In genomic region chr13:43990829-43991228, GRCh38 we compare ENCODE assay signal across 19 cellular contexts.
DNase-seq lines count a peak whose midpoint lies in the region; ATAC-seq and TF ChIP-seq lines count a peak whose summit lies in the region.
"Had no signal": no experiment of that assay in that cellular context is flagged by ENCODE, and none has a peak within 500 bp of the region (broad histone marks: within the 10 kb centered on the region; RNA-seq: fewer than 3 reads in every experiment).

No MANE protein-coding gene starts in this region.

- no peak overlapping the region for H3K4me3 ChIP-seq in left ventricle myocardium inferior
- H3K4me3 ChIP-seq in right lobe of liver: no peak overlapping the region
- H3K4me3 ChIP-seq in osteoblast (ENCODE audit: insufficient read depth, low read length): no peak overlapping the region
- H3K4me3 ChIP-seq in aorta (ENCODE audit: low read length in 2 of 2): no peak overlapping the region
- H3K4me3 ChIP-seq: BLaER1, HAP-1 had no signal

- H3K27me3 ChIP-seq in left ventricle myocardium inferior (ENCODE audit: low read depth) (no peaks in the 10 kb centered on the region), right lobe of liver (no peaks in the 10 kb centered on the region), osteoblast (ENCODE audit: insufficient read depth, low read length) (peaks cover 19% of the 10 kb centered on the region), aorta (ENCODE audit: control insufficient read depth in 1 of 2, insufficient read depth in 2 of 2, low read length in 1 of 2) (no peaks in the 10 kb centered on the region)
- H3K27me3 ChIP-seq: BLaER1 had no signal

- TF ChIP-seq CTCF in left ventricle myocardium inferior (IDR thresholded peaks at IDR 0.05; ENCODE audit: borderline replicate concordance) (no peak), right lobe of liver (IDR thresholded peaks at IDR 0.05) (no peak), osteoblast (IDR thresholded peaks at IDR 0.05; ENCODE audit: extremely low read depth, low read depth, low read length) (no peak)

- H3K4me1 ChIP-seq in left ventricle myocardium inferior (peaks cover 35% of the 10 kb centered on the region), right lobe of liver (peaks cover 0 to 17% (median 0%) of the 10 kb centered on the region in 4 donors), osteoblast (ENCODE audit: insufficient read depth, low read length) (no peaks in the 10 kb centered on the region), aorta (ENCODE audit: control insufficient read depth in 1 of 2, insufficient read depth in 2 of 2, low read length in 2 of 2) (peaks cover 0 to 1% of the 10 kb centered on the region in 2 donors)
- H3K4me1 ChIP-seq: Caco-2 had no signal

- H3K9me3 ChIP-seq in left ventricle myocardium inferior (replicated peaks) (peaks cover 18% of the 10 kb centered on the region), right lobe of liver (no peaks in the 10 kb centered on the region), osteoblast (ENCODE audit: low read depth, low read length) (no peaks in the 10 kb centered on the region), aorta (ENCODE audit: control insufficient read depth, low read length) (peaks cover 5% of the 10 kb centered on the region)
- H3K9me3 ChIP-seq: HAP-1 had no signal

- no peak for TF ChIP-seq POLR2A in right lobe of liver (IDR thresholded peaks at IDR 0.05)

- 26% methylated on average over 3 of the region's 3 CpGs for WGBS in right lobe of liver (ENCODE audit: insufficient coverage, low coverage, low lambda C conversion rate, missing lambda C conversion rate)
- WGBS in aorta, 2 donors: 96 to 97% methylated on average over 3 of the region's 3 CpGs

- no peak overlapping the region for H3K4me2 ChIP-seq in osteoblast (ENCODE audit: insufficient read depth, low read length)
- H3K4me2 ChIP-seq: BLaER1 had no signal

- H4K20me1 ChIP-seq in osteoblast (ENCODE audit: insufficient read depth, low read length): no peaks in the 10 kb centered on the region
- H4K20me1 ChIP-seq: BLaER1 had no signal

- no peaks in the 10 kb centered on the region for H3K79me2 ChIP-seq in osteoblast (ENCODE audit: insufficient read depth, low read length)

- intact Hi-C loops in left ventricle myocardium inferior (cut with micrococcal nuclease): no loop called here
- intact Hi-C loops in left cardiac atrium (cut with DNase I): no loop called here
- intact Hi-C loops in right lobe of liver (cut with DNase I): no loop called here
- intact Hi-C loops in aorta (cut with DNase I): no loop called here

- DNase-seq in left ventricle myocardium inferior (no peak), left cardiac atrium (no peak), left lobe of liver (ENCODE audit: low spot score) (no peak), right lobe of liver (no peak), NCI-H226 (no peak), osteoblast (ENCODE audit: insufficient read length, low spot score, missing footprints) (no peak), aorta (no peak)
- DNase-seq: Caco-2; CD4-positive, CD25-positive, alpha-beta regulatory T cell; CD8-positive, alpha-beta T cell; DMS153; DND-41; GOT3; HFFc6 had no signal

- no peak for ATAC-seq in left cardiac atrium
- peak; percentile 74 for ATAC-seq in left lobe of liver
- ATAC-seq in right lobe of liver: peak; percentile 48 to 85 (median 57)
- no peak for ATAC-seq in GM21529 (IDR thresholded peaks at IDR 0.05; ENCODE audit: unreplicated experiment)
- ATAC-seq in aorta (ENCODE audit: low FRiP score): no peak
- ATAC-seq: CD8-positive, alpha-beta T cell had no signal

- H3K27ac ChIP-seq in left ventricle myocardium inferior (replicated peaks) (peak overlapping the region; percentile 41), right lobe of liver (no peak overlapping the region), osteoblast (ENCODE audit: low read depth, low read length) (no peak overlapping the region), aorta (ENCODE audit: low read depth in 1 of 2, low read length in 2 of 2) (no peak overlapping the region)
- H3K27ac ChIP-seq: 22Rv1, BLaER1, C4-2B had no signal

- H2AFZ ChIP-seq in osteoblast (ENCODE audit: low read length): no peak overlapping the region

- no peaks in the 10 kb centered on the region for H3K36me3 ChIP-seq in left ventricle myocardium inferior
- H3K36me3 ChIP-seq in right lobe of liver: no peaks in the 10 kb centered on the region
- H3K36me3 ChIP-seq in osteoblast (ENCODE audit: insufficient read depth, low read length): no peaks in the 10 kb centered on the region
- no peaks in the 10 kb centered on the region for H3K36me3 ChIP-seq in aorta (ENCODE audit: control insufficient read depth in 1 of 2, insufficient read depth in 2 of 2, low read length in 1 of 2)
- H3K36me3 ChIP-seq: BLaER1, HAP-1 had no signal

Comparison
In these comparisons a context has a peak if more than half of its experiments do, and no peak if none do; other contexts are left out.
1. ATAC-seq: peak in left lobe of liver (single experiment) and right lobe of liver (4 of 4); none in left cardiac atrium (0 of 2), GM21529 (single experiment) and aorta (single experiment).